ENCODE assay signal across 19 cellular contexts in the genomic region with DNA sequence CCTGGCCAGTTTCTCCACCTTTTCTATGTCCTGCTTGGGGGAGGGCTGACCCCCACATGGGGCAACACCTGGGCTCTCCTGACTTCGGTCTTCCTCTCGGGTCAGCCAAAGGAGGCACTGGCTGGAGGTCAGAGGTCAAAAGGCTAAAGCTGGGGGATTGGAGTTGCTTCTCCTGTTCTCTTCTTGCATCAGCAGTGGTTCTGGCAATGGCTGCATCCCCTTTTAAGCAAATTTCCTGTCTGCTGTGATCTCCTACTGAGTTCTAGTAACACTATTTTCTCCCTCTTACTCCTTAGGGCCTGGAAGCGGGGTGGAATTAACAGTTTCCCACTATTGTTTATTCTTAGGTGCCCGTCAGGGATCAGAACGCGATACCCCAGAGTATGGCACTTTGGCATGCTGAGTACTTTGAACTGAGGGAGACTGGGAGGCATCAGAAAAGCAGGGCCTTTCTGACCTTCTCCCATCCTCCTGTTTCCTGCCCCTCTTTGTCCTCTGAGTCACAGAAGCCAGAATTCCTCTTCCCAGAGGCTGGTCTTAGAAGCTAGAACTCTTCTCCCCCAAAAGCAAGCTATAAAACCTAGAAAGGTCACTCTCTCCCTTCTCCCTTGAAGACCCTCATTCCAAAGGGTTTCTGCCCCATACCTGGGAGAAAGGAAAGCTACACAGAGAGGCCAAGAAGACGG.
A peak's percentile ranks its signal among the peaks of the same experiment; 100 is the strongest.
DNase-seq lines count a peak whose midpoint lies in the region; ATAC-seq, FAIRE-seq and TF ChIP-seq lines count a peak whose summit lies in the region.
"Had no signal": no experiment of that assay in that cellular context is flagged by ENCODE, and none has a peak within 500 bp of the region (broad histone marks: within the 10 kb centered on the region; RNA-seq: fewer than 3 reads in every experiment).

No MANE protein-coding gene starts in this region.

- H3K4me3 Mint-ChIP-seq in astrocyte (ENCODE audit: unreplicated experiment) = no peak overlapping the region
- H3K4me3 Mint-ChIP-seq in immature natural killer cell = no peak overlapping the region
- H3K4me3 Mint-ChIP-seq: effector memory CD8-positive, alpha-beta T cell; naive thymus-derived CD4-positive, alpha-beta T cell; stimulated activated memory B cell treated with anti-CD40 and anti-IgM and Interleukin-4, amounts not matched to agents 10 μg/mL and 1 μg/mL and 100 μg/mL, for 72 hours had no signal

- H2AFZ ChIP-seq in HepG2 (ENCODE audit: low read length) (no peak overlapping the region), astrocyte (ENCODE audit: low read depth, low read length) (no peak overlapping the region)

- H3K4me1 Mint-ChIP-seq in astrocyte (ENCODE audit: low read depth, unreplicated experiment) (peaks cover 19% of the 10 kb centered on the region), immature natural killer cell (no peaks in the 10 kb centered on the region)

- H3K9me3 ChIP-seq in HepG2 (ENCODE audit: low read length) (no peaks in the 10 kb centered on the region), right lobe of liver (no peaks in the 10 kb centered on the region), astrocyte (ENCODE audit: insufficient read depth, low read depth, low read length) (no peaks in the 10 kb centered on the region), liver (ENCODE audit: control insufficient read depth in 4 of 4, low read length in 3 of 4) (no peaks in the 10 kb centered on the region)
- H3K9me3 ChIP-seq: left lung, upper lobe of left lung had no signal

- no peaks in the 10 kb centered on the region for H3K36me3 Mint-ChIP-seq in astrocyte (ENCODE audit: low read depth, unreplicated experiment)
- peaks cover 0 to 2% (median 0%) of the 10 kb centered on the region in 3 donors for H3K36me3 Mint-ChIP-seq in immature natural killer cell

- H3K9ac ChIP-seq in HepG2 (ENCODE audit: insufficient read depth, low read depth, low read length) (no peak overlapping the region), astrocyte (ENCODE audit: low read length) (no peak overlapping the region), liver (ENCODE audit: low read depth in 1 of 2, low read length in 2 of 2) (no peak overlapping the region)

- DNase-seq in HepG2 (ENCODE audit: low spot score) = no peak
- DNase-seq in right lobe of liver = no peak
- no peak for DNase-seq in astrocyte (ENCODE audit: low read depth)
- DNase-seq in NCI-H1436 treated with DMSO at 0.1 percent for 48 hours (lab: John Stamatoyannopoulos, UW) = no peak
- no peak for DNase-seq in immature natural killer cell
- DNase-seq: central memory CD4-positive, alpha-beta T cell; effector memory CD8-positive, alpha-beta T cell; left lung; naive thymus-derived CD4-positive, alpha-beta T cell; NCI-H2029; SHP77 treated with DMSO at 0.1 percent for 48 hours; stimulated activated CD4-positive, alpha-beta T cell treated with anti-CD3 and anti-CD28 coated beads, Interleukin-12 subunit alpha, Interleukin-12 subunit beta, amount 100 ng/mL, for 4 hours; upper lobe of left lung had no signal

- in situ Hi-C loops in HepG2 (cut with HindIII; ENCODE audit: extremely low pct_ligation_motif_present, low pct_unique_long_range_greater_than_20kb) = no loop called here

- POLR2A ChIA-PET in HepG2 (lab: Yijun Ruan, JAX) = no interaction called here

- FAIRE-seq in HepG2 (lab: Jason Lieb, UNC) (no peak), astrocyte (lab: Jason Lieb, UNC) (no peak)

- H3K36me3 ChIP-seq in HepG2 (replicated peaks in 1 of 2; ENCODE audit: control insufficient read depth in 1 of 2, insufficient read depth in 2 of 2, low read length in 2 of 2) (no peaks in the 10 kb centered on the region), right lobe of liver (no peaks in the 10 kb centered on the region), astrocyte (ENCODE audit: insufficient read depth, low read length) (no peaks in the 10 kb centered on the region), liver (ENCODE audit: control insufficient read depth in 4 of 4, insufficient read depth in 3 of 4, low read depth in 1 of 4, low read length in 3 of 4) (no peaks in the 10 kb centered on the region)
- H3K36me3 ChIP-seq: left lung, upper lobe of left lung had no signal

- BruUV-seq in HepG2 (replicated peaks; lab: Mats Ljungman, UMichigan) = no TSS peak

- H3K27ac ChIP-seq in HepG2 (ENCODE audit: extremely low read length, insufficient read depth, low read length) (no peak overlapping the region), right lobe of liver (no peak overlapping the region), astrocyte (ENCODE audit: low read depth, low read length) (no peak overlapping the region), liver (ENCODE audit: low read depth in 1 of 2, low read length in 2 of 2) (no peak overlapping the region)
- H3K27ac ChIP-seq: left lung, upper lobe of left lung, VCaP had no signal

- H3K27ac Mint-ChIP-seq in astrocyte (ENCODE audit: unreplicated experiment) (peak overlapping the region; percentile 91), immature natural killer cell (peak overlapping the region in 1 of 6 donors; percentile 8)
- H3K27ac Mint-ChIP-seq: activated T-helper 2 cell treated with anti-CD3 and anti-CD28 coated beads, Interferon-gamma antibody, Interleukin-2, Interleukin-4, amounts not matched to agents 10 μg/mL and 5 μg/mL and 100 μg/mL, durations not matched to agents 14 hours and 24 hours and 36 hours; effector memory CD8-positive, alpha-beta T cell; naive thymus-derived CD4-positive, alpha-beta T cell; stimulated activated memory B cell treated with anti-CD40 and anti-IgM and Interleukin-4, amounts not matched to agents 10 μg/mL and 1 μg/mL and 100 μg/mL, for 72 hours had no signal

- TF ChIP-seq CTCF in HepG2 (CRISPR knock-in tag; IDR thresholded peaks at IDR 0.05) (no peak), right lobe of liver (IDR thresholded peaks at IDR 0.05) (no peak), astrocyte (IDR thresholded peaks at IDR 0.05; ENCODE audit: insufficient read depth, low read depth, low read length) (no peak), liver (IDR thresholded peaks at IDR 0.05; ENCODE audit: low read depth, low read length, missing input control) (no peak)

- H3K79me2 ChIP-seq in HepG2 (ENCODE audit: insufficient read depth, low read length) = no peaks in the 10 kb centered on the region
- H3K79me2 ChIP-seq in astrocyte (ENCODE audit: insufficient read depth, low read length) = no peaks in the 10 kb centered on the region

- intact Hi-C loops in HepG2 (cut with micrococcal nuclease; ENCODE audit: unreplicated experiment) = no loop called here
- intact Hi-C loops in right lobe of liver (cut with DNase I) = no loop called here

- TF ChIP-seq POLR2A in HepG2 (IDR thresholded peaks at IDR 0.05; ENCODE audit: insufficient read depth in 1 of 2, low read depth in 2 of 2, low read length in 2 of 2) (no peak), right lobe of liver (IDR thresholded peaks at IDR 0.05) (no peak)

- H3K4me3 ChIP-seq in HepG2 (replicated peaks in 1 of 3; ENCODE audit: insufficient read depth in 1 of 3, low read depth in 2 of 3, low read length in 3 of 3) (no peak overlapping the region), right lobe of liver (no peak overlapping the region), astrocyte (ENCODE audit: insufficient read depth, low read depth, low read length) (no peak overlapping the region), liver (ENCODE audit: low read depth in 1 of 3, low read length in 3 of 3) (no peak overlapping the region)
- H3K4me3 ChIP-seq: left lung, upper lobe of left lung had no signal

- H3K27me3 ChIP-seq in HepG2 (ENCODE audit: control insufficient read depth in 1 of 2, insufficient read depth in 2 of 2, low read length in 2 of 2) (no peaks in the 10 kb centered on the region), right lobe of liver (no peaks in the 10 kb centered on the region), astrocyte (ENCODE audit: insufficient read depth, low read length) (no peaks in the 10 kb centered on the region), liver (ENCODE audit: control insufficient read depth in 4 of 4, insufficient read depth in 4 of 4, low read length in 3 of 4) (no peaks in the 10 kb centered on the region)
- H3K27me3 ChIP-seq: left lung, upper lobe of left lung had no signal

- ATAC-seq in HepG2 = no peak
- no peak for ATAC-seq in right lobe of liver
- ATAC-seq in GM18520 (IDR thresholded peaks at IDR 0.05; ENCODE audit: unreplicated experiment) = no peak
- no peak for ATAC-seq in GM21737 (IDR thresholded peaks at IDR 0.05; ENCODE audit: unreplicated experiment)
- ATAC-seq: effector memory CD8-positive, alpha-beta T cell; left lung; naive thymus-derived CD4-positive, alpha-beta T cell; stimulated activated memory B cell treated with anti-CD40 and anti-IgM and Interleukin-4, amounts not matched to agents 10 μg/mL and 1 μg/mL and 100 μg/mL, for 72 hours had no signal

- H3K4me2 ChIP-seq in HepG2 (ENCODE audit: low read depth, low read length) = no peak overlapping the region
- H3K4me2 ChIP-seq in astrocyte (ENCODE audit: low read length) = peak overlapping the region; percentile 31

- TF ChIP-seq EP300 in HepG2 (IDR thresholded peaks at IDR 0.05; ENCODE audit: low read depth in 2 of 2, low read length in 2 of 2) (no peak), HepG2 (CRISPR knock-in tag; IDR thresholded peaks at IDR 0.05; ENCODE audit: borderline replicate concordance) (no peak)

- WGBS in HepG2 (ENCODE audit: low lambda C conversion rate) = 69% methylated on average over 7 of the region's 7 CpGs
- WGBS in right lobe of liver (ENCODE audit: insufficient coverage, low coverage, low lambda C conversion rate, missing lambda C conversion rate) = 69% methylated on average over 6 of the region's 7 CpGs
- WGBS in liver = 76% methylated on average over 7 of the region's 7 CpGs

- no peaks in the 10 kb centered on the region for H3K27me3 Mint-ChIP-seq in astrocyte (ENCODE audit: low read depth, unreplicated experiment)
- H3K27me3 Mint-ChIP-seq in immature natural killer cell (ENCODE audit: low read depth in 3 of 3) = peaks cover 0 to 2% (median 0%) of the 10 kb centered on the region in 3 donors
- H3K27me3 Mint-ChIP-seq: effector memory CD8-positive, alpha-beta T cell; naive thymus-derived CD4-positive, alpha-beta T cell; stimulated activated memory B cell treated with anti-CD40 and anti-IgM and Interleukin-4, amounts not matched to agents 10 μg/mL and 1 μg/mL and 100 μg/mL, for 72 hours had no signal

- 0 out of 2 replicates have a peak, but pooled peaks cover 9% of the 10 kb centered on the region for H3K4me1 ChIP-seq in HepG2 (ENCODE audit: insufficient read depth, low read length)
- H3K4me1 ChIP-seq in right lobe of liver = no peaks in the 10 kb centered on the region
- H3K4me1 ChIP-seq in astrocyte (ENCODE audit: insufficient read depth, low read length) = peaks cover 10% of the 10 kb centered on the region
- peaks cover 0 to 4% (median 0%) of the 10 kb centered on the region in 4 donors for H3K4me1 ChIP-seq in liver (ENCODE audit: control insufficient read depth in 4 of 4, insufficient read depth in 4 of 4, low read length in 3 of 4)
- H3K4me1 ChIP-seq: left lung, upper lobe of left lung had no signal

- CTCF ChIA-PET in HepG2 (lab: Yijun Ruan, JAX; ENCODE audit: low intra/inter-chr PET ratio, low total read pairs) = no interaction called here

- H3K9me3 Mint-ChIP-seq in astrocyte (ENCODE audit: unreplicated experiment) (no peaks in the 10 kb centered on the region), immature natural killer cell (no peaks in the 10 kb centered on the region)
- H3K9me3 Mint-ChIP-seq: activated T-helper 2 cell treated with anti-CD3 and anti-CD28 coated beads, Interferon-gamma antibody, Interleukin-2, Interleukin-4, amounts not matched to agents 10 μg/mL and 5 μg/mL and 100 μg/mL, durations not matched to agents 14 hours and 24 hours and 36 hours; effector memory CD8-positive, alpha-beta T cell; naive thymus-derived CD4-positive, alpha-beta T cell; stimulated activated memory B cell treated with anti-CD40 and anti-IgM and Interleukin-4, amounts not matched to agents 10 μg/mL and 1 μg/mL and 100 μg/mL, for 72 hours had no signal

- no peak for TF ChIP-seq RAD21 in HepG2 (CRISPR knock-in tag; IDR thresholded peaks at IDR 0.05)
- TF ChIP-seq RAD21 in liver (IDR thresholded peaks at IDR 0.05) = no peak

- no peaks in the 10 kb centered on the region for H4K20me1 ChIP-seq in HepG2 (ENCODE audit: insufficient read depth, low read length)
- H4K20me1 ChIP-seq in astrocyte (ENCODE audit: insufficient read depth, low read length) = no peaks in the 10 kb centered on the region
